10 cellular contexts compared by ENCODE assay signal in genomic region chr18:11849279-11849678, GRCh38. TPM values are rescaled to one million over a fixed set of nuclear protein-coding genes. Genes with fewer than 3 reads are reported as not detected.
DNase-seq lines count a peak whose midpoint lies in the region; ATAC-seq, FAIRE-seq and TF ChIP-seq lines count a peak whose summit lies in the region.
"Had no signal": no experiment of that assay in that cellular context is flagged by ENCODE, and none has a peak within 500 bp of the region (broad histone marks: within the 10 kb centered on the region; RNA-seq: fewer than 3 reads in every experiment).

No MANE protein-coding gene starts in this region.

- DNase-seq in A549 (ENCODE audit: low read depth in 1 of 2, low spot score in 1 of 2) (no peak), OCI-LY7 (ENCODE audit: low spot score) (no peak), neuronal stem cell (ENCODE audit: low spot score) (no peak), DMS79 (lab: John Stamatoyannopoulos, UW) (no peak), GM19238 (ENCODE audit: insufficient read length, low spot score) (no peak), A172 (ENCODE audit: low spot score) (no peak)
- no peak for DNase-seq in effector memory CD8-positive, alpha-beta T cell

- no peaks in the 10 kb centered on the region for H3K27me3 ChIP-seq in neuronal stem cell (ENCODE audit: control insufficient read depth in 3 of 3, insufficient read depth in 3 of 3, low read depth in 1 of 3, low read length in 3 of 3)
- H3K27me3 ChIP-seq: BLaER1 had no signal

- intact Hi-C loops in OCI-LY7 (cut with micrococcal nuclease; ENCODE audit: unreplicated experiment) = no loop called here

- H3K27me3 Mint-ChIP-seq in effector memory CD8-positive, alpha-beta T cell = no peaks in the 10 kb centered on the region

- peak overlapping the region; percentile 91 to 99 for H3K27ac ChIP-seq in A549
- no peak overlapping the region for H3K27ac ChIP-seq in OCI-LY7 (ENCODE audit: low read depth, low read length, poor library complexity, severe bottlenecking)
- no peak overlapping the region for H3K27ac ChIP-seq in neuronal stem cell (replicated peaks; ENCODE audit: low read length)
- H3K27ac ChIP-seq: BLaER1 had no signal

- H3K9me3 Mint-ChIP-seq in effector memory CD8-positive, alpha-beta T cell = no peaks in the 10 kb centered on the region

- H2BK15ac ChIP-seq in neuronal stem cell (ENCODE audit: low read length) = no peak overlapping the region

- peaks cover 23% of the 10 kb centered on the region for H3K79me2 ChIP-seq in OCI-LY7 (ENCODE audit: insufficient read depth, low read depth, low read length)

- no peaks in the 10 kb centered on the region for H3K9me3 ChIP-seq in A549
- H3K9me3 ChIP-seq in OCI-LY7 (ENCODE audit: low read length) = no peaks in the 10 kb centered on the region
- H3K9me3 ChIP-seq in neuronal stem cell (replicated peaks in 1 of 2; ENCODE audit: control insufficient read depth in 2 of 2, insufficient read depth in 1 of 2, low read depth in 1 of 2, low read length in 2 of 2) = no peaks in the 10 kb centered on the region
- H3K9me3 ChIP-seq: BLaER1, mucosa of descending colon had no signal

- no peak overlapping the region for H3K14ac ChIP-seq in neuronal stem cell (ENCODE audit: low read length)

- H3K36me3 Mint-ChIP-seq in effector memory CD8-positive, alpha-beta T cell (ENCODE audit: insufficient read depth) = peaks cover 41% of the 10 kb centered on the region

- CTCF ChIA-PET in A549 (lab: Yijun Ruan, JAX) (interaction anchor here (0.7 to 3.8 kb wide), 4 partner anchors 65 to 194 kb away, joined by 3 to 15 read pairs (median 4); no protein-coding TSS in a partner anchor), OCI-LY7 (lab: Charles Lee; ENCODE audit: unreplicated experiment) (no interaction called here)

- H2BK120ac ChIP-seq in neuronal stem cell (ENCODE audit: low read depth, low read length) = no peak overlapping the region

- no peak overlapping the region for H4K8ac ChIP-seq in neuronal stem cell (ENCODE audit: low read depth, low read length)

- TF ChIP-seq CTCF in A549 (IDR thresholded peaks at IDR 0.05) (no peak), OCI-LY7 (conservative IDR thresholded peaks at IDR 0.05; ENCODE audit: low read length) (no peak)

- POLR2A ChIA-PET in A549 (lab: Yijun Ruan, JAX) (interaction anchor here (0.8 kb wide), 1 partner anchor 43 kb away, joined by 3 read pairs; no protein-coding TSS in a partner anchor), OCI-LY7 (lab: Charles Lee) (interaction anchor here (1.2 to 1.6 kb wide), 3 partner anchors 9 to 131 kb away, joined by 3 to 6 read pairs (median 4); no protein-coding TSS in a partner anchor)

- peaks cover 40% of the 10 kb centered on the region for H3K4me1 ChIP-seq in A549
- H3K4me1 ChIP-seq in OCI-LY7 (ENCODE audit: insufficient read depth, low read length, poor library complexity, severe bottlenecking) = peaks cover 25% of the 10 kb centered on the region
- peaks cover 5 to 11% of the 10 kb centered on the region in 2 donors for H3K4me1 ChIP-seq in neuronal stem cell (ENCODE audit: control insufficient read depth in 2 of 2, insufficient read depth in 1 of 2, low read depth in 1 of 2, low read length in 2 of 2)

- H3K9ac ChIP-seq in neuronal stem cell (ENCODE audit: low read depth, low read length, poor library complexity) = no peak overlapping the region

- H3K4me3 ChIP-seq in A549 (0 out of 3 replicates have a peak overlapping the region, but pooled peaks have one; percentile 78), OCI-LY7 (ENCODE audit: low read depth, low read length, poor library complexity, severe bottlenecking) (no peak overlapping the region), neuronal stem cell (ENCODE audit: low read length in 2 of 2) (no peak overlapping the region)
- H3K4me3 ChIP-seq: mucosa of descending colon had no signal

- peak overlapping the region; percentile 91 for H2AFZ ChIP-seq in OCI-LY7 (ENCODE audit: low read length)
- H2AFZ ChIP-seq in neuronal stem cell (ENCODE audit: low read length) = peak overlapping the region; percentile 86

- 84% methylated on average over 7 of the region's 7 CpGs for WGBS in A549 (ENCODE audit: missing lambda C conversion rate)
- WGBS in neuronal stem cell (ENCODE audit: extremely low coverage in 2 of 2, insufficient read length in 2 of 2, insufficient replicate concordance in 1 of 2), 2 donors = no CpG with 5 or more reads among the region's 7 CpGs

- H3K27ac Mint-ChIP-seq in effector memory CD8-positive, alpha-beta T cell = peak overlapping the region in 1 of 2 donors; percentile 100

- peaks cover 28 to 36% of the 10 kb centered on the region in 2 donors for H3K4me1 Mint-ChIP-seq in effector memory CD8-positive, alpha-beta T cell (ENCODE audit: low read depth in 2 of 2)

- H3K36me3 ChIP-seq in OCI-LY7 (ENCODE audit: insufficient read depth, low read length) (no peaks in the 10 kb centered on the region), neuronal stem cell (replicated peaks in 1 of 2; ENCODE audit: control insufficient read depth in 2 of 2, insufficient read depth in 2 of 2, low read length in 2 of 2) (peaks cover 0 to 4% of the 10 kb centered on the region in 2 donors)

- no peak for ATAC-seq in A549
- ATAC-seq in effector memory CD8-positive, alpha-beta T cell (replicated peaks) = no peak
- ATAC-seq in HG03520 (IDR thresholded peaks at IDR 0.05; ENCODE audit: unreplicated experiment) = no peak

- no peak for TF ChIP-seq RAD21 in A549 (conservative IDR thresholded peaks at IDR 0.05 in 1 of 2, IDR thresholded peaks at IDR 0.05 in 1 of 2)

- no peak for TF ChIP-seq EP300 in A549 (IDR thresholded peaks at IDR 0.05)

- no peak for TF ChIP-seq POLR2A in A549 (IDR thresholded peaks at IDR 0.05; ENCODE audit: low read length)

- peaks cover 15% of the 10 kb centered on the region; the same call in 1 of the 2 replicates for H4K20me1 ChIP-seq in OCI-LY7 (ENCODE audit: insufficient read depth, low read length)

- FAIRE-seq in A549 (lab: Jason Lieb, UNC) = no peak

- H3K4me3 Mint-ChIP-seq in effector memory CD8-positive, alpha-beta T cell = peak overlapping the region; percentile 100

- BruUV-seq in OCI-LY7 (replicated peaks; lab: Mats Ljungman, UMichigan) = no TSS peak

- H2BK5ac ChIP-seq in neuronal stem cell (ENCODE audit: low read length) = no peak overlapping the region

- H3K4me2 ChIP-seq in A549 = peak overlapping the region; percentile 75
- no peak overlapping the region for H3K4me2 ChIP-seq in OCI-LY7 (ENCODE audit: low read length)
- H3K4me2 ChIP-seq in neuronal stem cell (ENCODE audit: insufficient read depth, low read length, poor library complexity, severe bottlenecking) = no peak overlapping the region

- no peak overlapping the region for H3K23ac ChIP-seq in neuronal stem cell (ENCODE audit: low read depth, low read length, poor library complexity)

- H3K79me1 ChIP-seq in neuronal stem cell (ENCODE audit: low read depth, low read length) = peaks cover 7% of the 10 kb centered on the region

- no peak overlapping the region for H3K18ac ChIP-seq in neuronal stem cell (ENCODE audit: low read length)

- H3K9me2 ChIP-seq in OCI-LY7 (ENCODE audit: insufficient read depth, low read length) = no peaks in the 10 kb centered on the region

- no peak overlapping the region for H2BK12ac ChIP-seq in neuronal stem cell (ENCODE audit: low read length)

- no peak overlapping the region for H3K4ac ChIP-seq in neuronal stem cell (ENCODE audit: low read length)

- no peak overlapping the region for H4K91ac ChIP-seq in neuronal stem cell (ENCODE audit: low read depth, low read length, poor library complexity)

- no peak overlapping the region for H2AK5ac ChIP-seq in neuronal stem cell (ENCODE audit: low read depth, low read length)

TF ChIP-seq in A549, 52 proteins besides CTCF, POLR2A, EP300 and RAD21:
- TF ChIP-seq KDM1A (IDR thresholded peaks at IDR 0.05; ENCODE audit: low read depth) = no peak

RNA-seq across cellular contexts. Expression of gene CHMP1B, which starts 1.9 kb away (rescaled TPM):
- polyA plus RNA-seq in A549 (2011; rRNA removed) (53.0 and 60.8 TPM in 2 replicates), A549 (2017; fragmentation: RNase III; extraction: RNeasy Plus Mini Kit Qiagen cat#74134 plus additional on column Dnase treatment) (34.4 to 44.9 TPM (median 39.3 TPM) in 3 replicates)
- polyA plus RNA-seq in A549 (2012; cell fraction: cytosol; rRNA removed) = 36.0 and 39.7 TPM in 2 replicates
- 18.5 and 36.3 TPM in 2 replicates for polyA plus RNA-seq in A549 (2012; cell fraction: nucleus; rRNA removed)
- polyA minus RNA-seq in A549 (2011; rRNA and poly(A)+ RNA removed) = 38.6 and 41.5 TPM in 2 replicates
- total RNA-seq in OCI-LY7 (2014; rRNA removed; shearing (Covaris generic)) = 29.3 and 31.5 TPM in 2 replicates
- 24.2 and 28.6 TPM in 2 replicates for total RNA-seq in OCI-LY7 (2022)
- 31.5 TPM for polyA plus RNA-seq in neuronal stem cell (2013, experiment 1 of 2)
- polyA plus RNA-seq in neuronal stem cell (2013, experiment 2 of 2) = 31.3 TPM
- 60.9 and 68.2 TPM in 2 replicates for total RNA-seq in A172 (2014; rRNA removed; shearing (Covaris generic))

RNA-seq across cellular contexts. Expression of gene MPPE1, which starts 58.8 kb away (rescaled TPM):
- polyA plus RNA-seq in A549 (2011; rRNA removed) (23.2 and 26.4 TPM in 2 replicates), A549 (2017; fragmentation: RNase III; extraction: RNeasy Plus Mini Kit Qiagen cat#74134 plus additional on column Dnase treatment) (18.5 to 20.4 TPM (median 19.5 TPM) in 3 replicates)
- polyA plus RNA-seq in A549 (2012; cell fraction: cytosol; rRNA removed) = 13.3 and 15.1 TPM in 2 replicates
- 29.2 and 33.9 TPM in 2 replicates for polyA plus RNA-seq in A549 (2012; cell fraction: nucleus; rRNA removed)
- polyA minus RNA-seq in A549 (2011; rRNA and poly(A)+ RNA removed) = 12.9 and 18.9 TPM in 2 replicates
- total RNA-seq in OCI-LY7 (2014; rRNA removed; shearing (Covaris generic)) = 26.5 and 32.5 TPM in 2 replicates
- total RNA-seq in OCI-LY7 (2022) = 40.1 and 53.0 TPM in 2 replicates
- 7.6 TPM for polyA plus RNA-seq in neuronal stem cell (2013, experiment 1 of 2)
- 8.1 TPM for polyA plus RNA-seq in neuronal stem cell (2013, experiment 2 of 2)
- 12.3 and 21.4 TPM in 2 replicates for total RNA-seq in A172 (2014; rRNA removed; shearing (Covaris generic))

Comparison
In these comparisons a context has a peak if more than half of its experiments do, and no peak if none do; other contexts are left out.
1. H3K27ac ChIP-seq: peak in A549 (2 of 2); none in OCI-LY7 (single experiment) and neuronal stem cell (single experiment).